14 cellular contexts compared by ENCODE assay signal in genomic region chr5:177365845-177366527, GRCh38. TPM values are rescaled to one million over a fixed set of nuclear protein-coding genes. Genes with fewer than 3 reads are reported as not detected.
DNase-seq lines count a peak whose midpoint lies in the region; ATAC-seq and TF ChIP-seq lines count a peak whose summit lies in the region.
"Had no signal": no experiment of that assay in that cellular context is flagged by ENCODE, and none has a peak within 500 bp of the region (broad histone marks: within the 10 kb centered on the region; RNA-seq: fewer than 3 reads in every experiment).

No MANE protein-coding gene starts in this region.

- peaks cover 36% of the 10 kb centered on the region for H3K36me3 Mint-ChIP-seq in effector memory CD8-positive, alpha-beta T cell (ENCODE audit: insufficient read depth)
- peaks cover 5 to 46% (median 6%) of the 10 kb centered on the region in 3 donors for H3K36me3 Mint-ChIP-seq in naive thymus-derived CD8-positive, alpha-beta T cell
- peaks cover 28% of the 10 kb centered on the region for H3K36me3 Mint-ChIP-seq in Calu3 (ENCODE audit: insufficient read depth, unreplicated experiment)

- H3K9me3 ChIP-seq in breast epithelium: no peaks in the 10 kb centered on the region
- no peaks in the 10 kb centered on the region for H3K9me3 ChIP-seq in mammary epithelial cell (replicated peaks; ENCODE audit: insufficient read depth, low read length)
- no peaks in the 10 kb centered on the region for H3K9me3 ChIP-seq in transverse colon

- H3K27me3 ChIP-seq in breast epithelium (no peaks in the 10 kb centered on the region), mammary epithelial cell (ENCODE audit: insufficient read depth, low read length) (no peaks in the 10 kb centered on the region), transverse colon (no peaks in the 10 kb centered on the region)

- no TSS peak for BruUV-seq in mammary epithelial cell (replicated peaks; lab: Mats Ljungman, UMichigan)
- BruUV-seq in Calu3 (replicated peaks; lab: Mats Ljungman, UMichigan): no TSS peak

- WGBS in mammary epithelial cell (ENCODE audit: low coverage, missing lambda C conversion rate): 93% methylated on average over 7 of the region's 14 CpGs
- 85% methylated on average over 6 of the region's 14 CpGs; no CpG with 5 or more reads in 1 of the 2 donors for WGBS in transverse colon (ENCODE audit: low coverage in 1 of 2), 2 donors

- H4K20me1 ChIP-seq in mammary epithelial cell (ENCODE audit: insufficient read depth, low read length): no peaks in the 10 kb centered on the region

- H3K27me3 Mint-ChIP-seq in effector memory CD8-positive, alpha-beta T cell: no peaks in the 10 kb centered on the region
- H3K27me3 Mint-ChIP-seq in naive thymus-derived CD8-positive, alpha-beta T cell: no peaks in the 10 kb centered on the region
- H3K27me3 Mint-ChIP-seq in Calu3 (ENCODE audit: unreplicated experiment): no peaks in the 10 kb centered on the region

- CTCF ChIA-PET in mammary epithelial cell (lab: Charles Lee; ENCODE audit: low non-redundant PET): no interaction called here
- CTCF ChIA-PET in Calu3 (lab: Charles Lee): interaction anchor here (0.6 to 1.4 kb wide), 2 partner anchors 25 to 279 kb away, joined by 3 read pairs; partner anchors contain the start of gene FGFR4

- no peak overlapping the region for H2AFZ ChIP-seq in mammary epithelial cell (ENCODE audit: low read depth, low read length)

- TF ChIP-seq EP300 in transverse colon (IDR thresholded peaks at IDR 0.05; ENCODE audit: low read depth): no peak

- peak overlapping the region; percentile 65 to 72 for H3K27ac Mint-ChIP-seq in effector memory CD8-positive, alpha-beta T cell
- H3K27ac Mint-ChIP-seq in naive thymus-derived CD8-positive, alpha-beta T cell: peak overlapping the region in 6 of 10 donors; percentile 25 to 76 (median 70)
- H3K27ac Mint-ChIP-seq in Calu3 (ENCODE audit: unreplicated experiment): no peak overlapping the region

- H3K4me1 ChIP-seq in breast epithelium: peaks cover 0 to 5% of the 10 kb centered on the region in 2 donors
- H3K4me1 ChIP-seq in mammary epithelial cell (ENCODE audit: insufficient read depth, low read length): peaks cover 12% of the 10 kb centered on the region
- H3K4me1 ChIP-seq in transverse colon: peaks cover 23 to 52% (median 38%) of the 10 kb centered on the region in 4 donors

- H3K9ac ChIP-seq in mammary epithelial cell (ENCODE audit: insufficient read depth, low read length): no peak overlapping the region

- peaks cover 39 to 41% of the 10 kb centered on the region in 2 donors for H3K4me1 Mint-ChIP-seq in effector memory CD8-positive, alpha-beta T cell (ENCODE audit: low read depth in 2 of 2)
- H3K4me1 Mint-ChIP-seq in naive thymus-derived CD8-positive, alpha-beta T cell: peaks cover 35 to 76% (median 68%) of the 10 kb centered on the region in 4 donors
- peaks cover 22% of the 10 kb centered on the region for H3K4me1 Mint-ChIP-seq in Calu3 (ENCODE audit: low read depth, unreplicated experiment)

- no peak for DNase-seq in breast epithelium (ENCODE audit: low spot score in 2 of 2)
- no peak for DNase-seq in mammary epithelial cell
- DNase-seq in effector memory CD8-positive, alpha-beta T cell: no peak
- DNase-seq in naive thymus-derived CD8-positive, alpha-beta T cell: no peak
- no peak for DNase-seq in transverse colon
- no peak for DNase-seq in GM13976 (ENCODE audit: low spot score)
- DNase-seq in Calu3: no peak
- DNase-seq: activated CD4-positive, alpha-beta T cell treated with anti-CD3 and anti-CD28 coated beads, Interleukin-2, amount 50 U/mL, for 48 hours; AML-193; NCI-H1092 treated with DMSO at 0.1 percent for 48 hours; SHP77 treated with DMSO at 0.1 percent for 48 hours; stimulated activated CD8-positive, alpha-beta memory T cell treated with anti-CD3 and anti-CD28 coated beads, Interleukin-4, amount 100 ng/mL, for 48 hours had no signal

- H3K9me3 Mint-ChIP-seq in effector memory CD8-positive, alpha-beta T cell: no peaks in the 10 kb centered on the region
- H3K9me3 Mint-ChIP-seq in naive thymus-derived CD8-positive, alpha-beta T cell: no peaks in the 10 kb centered on the region
- H3K9me3 Mint-ChIP-seq in Calu3 (ENCODE audit: low read depth, unreplicated experiment): no peaks in the 10 kb centered on the region

- intact Hi-C loops in breast epithelium (cut with DNase I; ENCODE audit: low total_unique reads): loop anchor here (10.0 kb wide), 1 partner anchor 51 kb away; the partner anchor contains the start of gene MXD3
- intact Hi-C loops in mammary epithelial cell (cut with micrococcal nuclease): no loop called here
- intact Hi-C loops in transverse colon (cut with DNase I; ENCODE audit: low total_unique reads): no loop called here
- intact Hi-C loops in Calu3 (cut with micrococcal nuclease; ENCODE audit: unreplicated experiment): no loop called here

- TF ChIP-seq CTCF in breast epithelium (IDR thresholded peaks at IDR 0.05) (no peak), mammary epithelial cell (conservative IDR thresholded peaks at IDR 0.05 in 1 of 2, IDR thresholded peaks at IDR 0.05 in 1 of 2; ENCODE audit: extremely low read depth in 1 of 2, insufficient read depth in 1 of 2, low read depth in 1 of 2, low read length in 2 of 2) (no peak), transverse colon (IDR thresholded peaks at IDR 0.05) (no peak), GM13976 (IDR thresholded peaks at IDR 0.05; ENCODE audit: borderline replicate concordance, control extremely low read depth, extremely low read depth, insufficient read depth, missing control alignments) (no peak), Calu3 (IDR thresholded peaks at IDR 0.05; ENCODE audit: unreplicated experiment) (no peak)

- no peak overlapping the region for H3K4me2 ChIP-seq in mammary epithelial cell (ENCODE audit: insufficient read depth, low read depth, low read length)

- dilution Hi-C loops in mammary epithelial cell (cut with HindIII; ENCODE audit: low sequenced_read_pairs): loop anchor here (5.0 to 10.0 kb wide), 2 partner anchors 41 to 119 kb away; partner anchors contain the start of gene F12

- in situ Hi-C loops in mammary epithelial cell (cut with MboI; ENCODE audit: low sequenced_read_pairs in 2 of 2) (no loop called here), transverse colon (cut with MboI; ENCODE audit: low pct_ligation_motif_present in 1 of 4, low pct_unique_long_range_greater_than_20kb in 1 of 4, low sequenced_read_pairs in 3 of 4) (no loop called here), GM13976 (cut with MboI; ENCODE audit: low sequenced_read_pairs, unreplicated experiment) (no loop called here)

- ATAC-seq in effector memory CD8-positive, alpha-beta T cell (replicated peaks): no peak
- no peak for ATAC-seq in naive thymus-derived CD8-positive, alpha-beta T cell
- ATAC-seq in HG02852 (IDR thresholded peaks at IDR 0.05; ENCODE audit: unreplicated experiment): no peak

- POLR2A ChIA-PET in naive thymus-derived CD8-positive, alpha-beta T cell (lab: Charles Lee): interaction anchor here (1.0 to 13.2 kb wide), 3 partner anchors 10 to 17 kb away, joined by 3 to 247 read pairs (median 5); partner anchors contain the start of genes LMAN2 and RGS14

- H3K4me3 Mint-ChIP-seq in effector memory CD8-positive, alpha-beta T cell: no peak overlapping the region
- H3K4me3 Mint-ChIP-seq in naive thymus-derived CD8-positive, alpha-beta T cell: peak overlapping the region in 1 of 10 donors; percentile 42
- H3K4me3 Mint-ChIP-seq in Calu3 (ENCODE audit: low read depth, unreplicated experiment): no peak overlapping the region

- peak overlapping the region; percentile 94 to 97 for H3K27ac ChIP-seq in breast epithelium
- H3K27ac ChIP-seq in mammary epithelial cell (ENCODE audit: insufficient read depth, low read depth, low read length): no peak overlapping the region
- H3K27ac ChIP-seq in transverse colon: peak overlapping the region; percentile 79 to 92 (median 86)

- H3K4me3 ChIP-seq in breast epithelium (no peak overlapping the region), mammary epithelial cell (replicated peaks in 1 of 3; ENCODE audit: insufficient read depth in 1 of 3, low read depth in 2 of 3, low read length in 3 of 3) (no peak overlapping the region), transverse colon (peak overlapping the region in 1 of 4 donors; percentile 36)

- TF ChIP-seq POLR2A in breast epithelium (IDR thresholded peaks at IDR 0.05) (no peak), transverse colon (IDR thresholded peaks at IDR 0.05) (no peak)

- no peaks in the 10 kb centered on the region for H3K36me3 ChIP-seq in breast epithelium
- no peaks in the 10 kb centered on the region for H3K36me3 ChIP-seq in mammary epithelial cell (ENCODE audit: insufficient read depth, low read length)
- no peaks in the 10 kb centered on the region for H3K36me3 ChIP-seq in transverse colon

- H3K79me2 ChIP-seq in mammary epithelial cell (ENCODE audit: insufficient read depth, low read length): no peaks in the 10 kb centered on the region

RNA-seq across cellular contexts. Expression of gene RGS14, which starts 8.3 kb away (rescaled TPM):
- total RNA-seq in breast epithelium (10 to 100 TPM in 2 of 3 donors, 1 to 10 TPM in 1; 9.0 to 16.4 (median 11.3) TPM), mammary epithelial cell (10 to 100 TPM in 1 of 2 donors, 1 to 10 TPM in 1; 6.1 to 10.0 TPM), transverse colon (10 to 100 TPM; 16.5 to 49.6 (median 24.4) TPM), Calu3 (2022) (12.9 and 13.0 TPM in 2 replicates)
- polyA plus RNA-seq in mammary epithelial cell: 8.1 TPM
- 48.7 TPM for polyA minus RNA-seq in mammary epithelial cell
- 100 to 1,000 TPM; 117 to 122 TPM for total RNA-seq in naive thymus-derived CD8-positive, alpha-beta T cell
- polyA plus RNA-seq in naive thymus-derived CD8-positive, alpha-beta T cell: 10 to 100 TPM; 40.9 to 89.3 (median 45.9) TPM

RNA-seq across cellular contexts. Expression of gene LMAN2, which starts 14.5 kb away (rescaled TPM):
- total RNA-seq in breast epithelium (100 to 1,000 TPM; 139 to 188 (median 170) TPM), mammary epithelial cell (100 to 1,000 TPM; 114 to 201 TPM), transverse colon (100 to 1,000 TPM; 236 to 322 (median 293) TPM), Calu3 (2022) (278 and 305 TPM in 2 replicates)
- 222 TPM for polyA plus RNA-seq in mammary epithelial cell
- polyA minus RNA-seq in mammary epithelial cell: 285 TPM
- total RNA-seq in naive thymus-derived CD8-positive, alpha-beta T cell: 10 to 100 TPM; 77.1 to 89.0 TPM
- polyA plus RNA-seq in naive thymus-derived CD8-positive, alpha-beta T cell: 100 to 1,000 TPM; 212 to 243 (median 242) TPM

RNA-seq across cellular contexts. Expression of gene SLC34A1, which starts 18.2 kb away (rescaled TPM):
- total RNA-seq in breast epithelium (not detected), mammary epithelial cell (under 1 TPM in 1 of 2 donors, not detected in 1; 0.09 TPM), transverse colon (under 1 TPM in 1 of 4 donors, not detected in 3; 0.55 TPM), Calu3 (2022) (0.19 and 0.64 TPM in 2 replicates)
- 0.02 TPM for polyA plus RNA-seq in mammary epithelial cell
- polyA minus RNA-seq in mammary epithelial cell: not detected
- under 1 TPM; 0.16 to 0.25 TPM for total RNA-seq in naive thymus-derived CD8-positive, alpha-beta T cell
- polyA plus RNA-seq in naive thymus-derived CD8-positive, alpha-beta T cell: not detected
- total RNA-seq: pulmonary artery endothelial cell had no signal

RNA-seq across cellular contexts. Expression of gene PFN3, which starts 34.5 kb away (rescaled TPM):
- total RNA-seq in breast epithelium: not detected
- not detected for total RNA-seq in mammary epithelial cell
- not detected for polyA plus RNA-seq in mammary epithelial cell
- polyA minus RNA-seq in mammary epithelial cell: not detected
- not detected for total RNA-seq in naive thymus-derived CD8-positive, alpha-beta T cell
- polyA plus RNA-seq in naive thymus-derived CD8-positive, alpha-beta T cell: not detected
- total RNA-seq in transverse colon: not detected
- total RNA-seq in Calu3 (2022): not detected in 2 replicates
- total RNA-seq: pulmonary artery endothelial cell had no signal

RNA-seq across cellular contexts. Expression of gene F12, which starts 43.4 kb away (rescaled TPM):
- total RNA-seq in breast epithelium: 1 to 10 TPM in 2 of 3 donors, under 1 TPM in 1; 0.64 to 2.9 (median 2.6) TPM
- total RNA-seq in mammary epithelial cell: 1 to 10 TPM; 4.3 to 5.7 TPM
- 5.4 TPM for polyA plus RNA-seq in mammary epithelial cell
- 0.88 TPM for polyA minus RNA-seq in mammary epithelial cell
- total RNA-seq in naive thymus-derived CD8-positive, alpha-beta T cell: not detected
- polyA plus RNA-seq in naive thymus-derived CD8-positive, alpha-beta T cell: under 1 TPM; 0.21 to 0.26 (median 0.25) TPM
- 10 to 100 TPM in 1 of 4 donors, 1 to 10 TPM in 3; 2.6 to 20.1 (median 5.6) TPM for total RNA-seq in transverse colon
- total RNA-seq in Calu3 (2022): 14.3 and 20.2 TPM in 2 replicates
